24 cellular contexts compared by ENCODE assay signal in the genomic region with DNA sequence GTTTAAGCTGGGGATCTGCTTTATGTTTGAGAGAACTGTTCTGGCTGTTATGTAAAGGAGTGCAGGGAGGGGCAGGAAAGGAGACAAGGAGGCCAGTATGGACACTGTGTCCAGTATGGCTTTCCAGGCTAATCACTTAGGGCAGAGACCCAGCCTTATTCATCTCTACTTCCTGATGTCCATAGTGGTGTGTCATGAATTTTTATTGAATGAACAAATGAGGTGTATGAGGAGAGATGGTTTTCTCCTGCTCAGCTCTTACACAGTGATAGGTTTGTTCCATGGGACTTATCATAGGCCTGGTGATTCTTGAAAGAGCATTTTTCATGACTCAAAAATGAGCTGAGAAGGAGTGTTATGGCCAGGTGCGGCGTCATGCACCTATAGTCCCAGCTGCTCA. TPM values are rescaled to one million over a fixed set of nuclear protein-coding genes. Genes with fewer than 3 reads are reported as not detected.
DNase-seq lines count a peak whose midpoint lies in the region; ATAC-seq and TF ChIP-seq lines count a peak whose summit lies in the region.
"Had no signal": no experiment of that assay in that cellular context is flagged by ENCODE, and none has a peak within 500 bp of the region (broad histone marks: within the 10 kb centered on the region; RNA-seq: fewer than 3 reads in every experiment).

No MANE protein-coding gene starts in this region.

- peak overlapping the region; percentile 15 for H3K27ac Mint-ChIP-seq in activated CD8-positive, alpha-beta memory T cell treated with anti-CD3 and anti-CD28 coated beads, Interleukin-2, amount 10 ng/mL, durations not matched to agents 7 days and 5 days
- H3K27ac Mint-ChIP-seq in nephron progenitor cell: peak overlapping the region; percentile 30
- H3K27ac Mint-ChIP-seq in CD4-positive, alpha-beta T cell: no peak overlapping the region
- H3K27ac Mint-ChIP-seq: CD8-positive, alpha-beta T cell had no signal

- H3K79me2 ChIP-seq in PC-3 (ENCODE audit: low read length): no peaks in the 10 kb centered on the region

- H3F3A ChIP-seq in PC-3 (ENCODE audit: low read length, unreplicated experiment): no peaks in the 10 kb centered on the region

- TF ChIP-seq CTCF in PC-3 (conservative IDR thresholded peaks at IDR 0.05; ENCODE audit: low read depth, low read length) (no peak), foreskin keratinocyte (conservative IDR thresholded peaks at IDR 0.05) (no peak), nephron progenitor cell (IDR thresholded peaks at IDR 0.05) (no peak), tibial artery (IDR thresholded peaks at IDR 0.05) (no peak)
- TF ChIP-seq CTCF in CD4-positive, alpha-beta T cell (IDR thresholded peaks at IDR 0.05): no peak

- no peaks in the 10 kb centered on the region for H3K9me2 ChIP-seq in PC-3 (replicated peaks; ENCODE audit: low read length)

- no peak overlapping the region for H2AFZ ChIP-seq in PC-3 (ENCODE audit: low read length)

- no peaks in the 10 kb centered on the region for H3K4me1 Mint-ChIP-seq in activated CD8-positive, alpha-beta memory T cell treated with anti-CD3 and anti-CD28 coated beads, Interleukin-2, amount 10 ng/mL, durations not matched to agents 7 days and 5 days
- H3K4me1 Mint-ChIP-seq in nephron progenitor cell: peaks cover 6% of the 10 kb centered on the region
- H3K4me1 Mint-ChIP-seq in CD4-positive, alpha-beta T cell (ENCODE audit: low read depth): peaks cover 6% of the 10 kb centered on the region

- no TSS peak for BruUV-seq in PC-3 (replicated peaks; lab: Mats Ljungman, UMichigan)

- DNase-seq in activated CD8-positive, alpha-beta memory T cell treated with anti-CD3 and anti-CD28 coated beads, Interleukin-2, amount 10 ng/mL, durations not matched to agents 7 days and 5 days: no peak
- no peak for DNase-seq in activated CD8-positive, alpha-beta memory T cell treated with anti-CD3 and anti-CD28 coated beads, Interleukin-2, amount 50 U/mL, for 4 hours
- DNase-seq in PC-3 (no peak), foreskin keratinocyte (peak in 1 of 2 donors; percentile 73), nephron progenitor cell (no peak), tibial artery (no peak)
- no peak for DNase-seq in CD4-positive, alpha-beta T cell
- DNase-seq: ACHN; Calu3; CD8-positive, alpha-beta T cell; DMS153; H9; KBM-7; NCI-H1092 treated with DMSO at 0.1 percent for 48 hours; NCI-H1436 treated with DMSO at 0.1 percent for 48 hours; NCI-H1930; NCI-H2227 treated with DMSO at 0.1 percent for 48 hours; NCI-H510A; SJCRH30 had no signal

- intact Hi-C loops in PC-3 (cut with micrococcal nuclease): no loop called here
- intact Hi-C loops in tibial artery (cut with DNase I; ENCODE audit: low total_unique reads): no loop called here
- intact Hi-C loops in CD4-positive, alpha-beta T cell (cut with DNase I, micrococcal nuclease): no loop called here

- H3K27me3 ChIP-seq in PC-3 (ENCODE audit: low read length): no peaks in the 10 kb centered on the region
- H3K27me3 ChIP-seq in foreskin keratinocyte: no peaks in the 10 kb centered on the region
- no peaks in the 10 kb centered on the region for H3K27me3 ChIP-seq in tibial artery
- no peaks in the 10 kb centered on the region for H3K27me3 ChIP-seq in CD4-positive, alpha-beta T cell (ENCODE audit: control insufficient read depth, insufficient read depth, low read length)
- H3K27me3 ChIP-seq: BLaER1 treated with 17β-estradiol and CSF1 and Interleukin-3, amounts not matched to agents 10 nM and 100 nM; SJCRH30 had no signal

- no peak overlapping the region for H3K9ac ChIP-seq in PC-3 (ENCODE audit: low read length)

- no peaks in the 10 kb centered on the region for H3K9me3 Mint-ChIP-seq in activated CD8-positive, alpha-beta memory T cell treated with anti-CD3 and anti-CD28 coated beads, Interleukin-2, amount 10 ng/mL, durations not matched to agents 7 days and 5 days (ENCODE audit: low read depth)
- H3K9me3 Mint-ChIP-seq in nephron progenitor cell: no peaks in the 10 kb centered on the region
- H3K9me3 Mint-ChIP-seq in CD4-positive, alpha-beta T cell: no peaks in the 10 kb centered on the region
- H3K9me3 Mint-ChIP-seq: CD8-positive, alpha-beta T cell; H9 had no signal

- H3K4me3 ChIP-seq in PC-3 (ENCODE audit: low read length): no peak overlapping the region
- H3K4me3 ChIP-seq in tibial artery: no peak overlapping the region
- H3K4me3 ChIP-seq: BLaER1 treated with 17β-estradiol and CSF1 and Interleukin-3, amounts not matched to agents 10 nM and 100 nM; SJCRH30 had no signal

- H3K4me2 ChIP-seq in PC-3 (ENCODE audit: low read length): no peak overlapping the region

- H3K36me3 ChIP-seq in PC-3 (ENCODE audit: low read depth, low read length) (peaks cover 25% of the 10 kb centered on the region; the same call in 1 of the 2 replicates), tibial artery (peaks cover 35 to 73% (median 49%) of the 10 kb centered on the region in 3 donors)

- H3K36me3 Mint-ChIP-seq in activated CD8-positive, alpha-beta memory T cell treated with anti-CD3 and anti-CD28 coated beads, Interleukin-2, amount 10 ng/mL, durations not matched to agents 7 days and 5 days: peaks cover 10% of the 10 kb centered on the region
- H3K36me3 Mint-ChIP-seq in nephron progenitor cell (ENCODE audit: low read depth): peaks cover 22% of the 10 kb centered on the region
- peaks cover 58% of the 10 kb centered on the region for H3K36me3 Mint-ChIP-seq in CD4-positive, alpha-beta T cell (ENCODE audit: low read depth)

- no peaks in the 10 kb centered on the region for H3K27me3 Mint-ChIP-seq in activated CD8-positive, alpha-beta memory T cell treated with anti-CD3 and anti-CD28 coated beads, Interleukin-2, amount 10 ng/mL, durations not matched to agents 7 days and 5 days
- H3K27me3 Mint-ChIP-seq in nephron progenitor cell (ENCODE audit: low read depth, poor library complexity): peaks cover 5% of the 10 kb centered on the region
- H3K27me3 Mint-ChIP-seq in CD4-positive, alpha-beta T cell: no peaks in the 10 kb centered on the region

- no peak for ATAC-seq in activated CD8-positive, alpha-beta memory T cell treated with anti-CD3 and anti-CD28 coated beads, Interleukin-2, amount 10 ng/mL, durations not matched to agents 7 days and 5 days
- ATAC-seq in PC-3: peak; percentile 50
- ATAC-seq in foreskin keratinocyte: peak; percentile 31
- ATAC-seq in GM19395 (IDR thresholded peaks at IDR 0.05; ENCODE audit: unreplicated experiment): no peak
- ATAC-seq in CD4-positive, alpha-beta T cell (ENCODE audit: poor library complexity): no peak
- ATAC-seq: CD8-positive, alpha-beta T cell; HepG2 had no signal

- no peaks in the 10 kb centered on the region for H4K20me1 ChIP-seq in PC-3 (ENCODE audit: low read length)

- POLR2A ChIA-PET in PC-3 (lab: Charles Lee; ENCODE audit: unreplicated experiment): no interaction called here
- POLR2A ChIA-PET in CD4-positive, alpha-beta T cell (lab: Charles Lee): no interaction called here

- H3K27ac ChIP-seq in PC-3 (ENCODE audit: low read length) (no peak overlapping the region), foreskin keratinocyte (no peak overlapping the region), tibial artery (no peak overlapping the region)
- no peak overlapping the region for H3K27ac ChIP-seq in CD4-positive, alpha-beta T cell (ENCODE audit: low read depth, low read length)
- H3K27ac ChIP-seq: 22Rv1; BLaER1 treated with 17β-estradiol and CSF1 and Interleukin-3, amounts not matched to agents 10 nM and 100 nM; HL-60; SJCRH30 had no signal

- H3K9me3 ChIP-seq in PC-3 (ENCODE audit: low read length): no peaks in the 10 kb centered on the region
- no peaks in the 10 kb centered on the region for H3K9me3 ChIP-seq in tibial artery
- H3K9me3 ChIP-seq in CD4-positive, alpha-beta T cell (ENCODE audit: control insufficient read depth, low read length): no peaks in the 10 kb centered on the region
- H3K9me3 ChIP-seq: BLaER1 treated with 17β-estradiol and CSF1 and Interleukin-3, amounts not matched to agents 10 nM and 100 nM; SJCRH30 had no signal

- CTCF ChIA-PET in activated CD8-positive, alpha-beta memory T cell treated with anti-CD3 and anti-CD28 coated beads, Interleukin-2, amount 10 ng/mL, durations not matched to agents 7 days and 5 days (lab: Charles Lee): interaction anchor here (1.3 to 8.8 kb wide), 2 partner anchors 13 to 46 kb away, joined by 3 to 93 read pairs; no protein-coding TSS in a partner anchor
- CTCF ChIA-PET in PC-3 (lab: Charles Lee): no interaction called here
- CTCF ChIA-PET in CD4-positive, alpha-beta T cell (lab: Charles Lee): no interaction called here

- no peaks in the 10 kb centered on the region for H3K4me1 ChIP-seq in PC-3 (ENCODE audit: insufficient read depth, low read length)
- H3K4me1 ChIP-seq in foreskin keratinocyte: peaks cover 12% of the 10 kb centered on the region
- peaks cover 0 to 2% (median 0%) of the 10 kb centered on the region in 4 donors for H3K4me1 ChIP-seq in tibial artery

- no peak overlapping the region for H3K4me3 Mint-ChIP-seq in activated CD8-positive, alpha-beta memory T cell treated with anti-CD3 and anti-CD28 coated beads, Interleukin-2, amount 10 ng/mL, durations not matched to agents 7 days and 5 days
- no peak overlapping the region for H3K4me3 Mint-ChIP-seq in nephron progenitor cell
- H3K4me3 Mint-ChIP-seq in CD4-positive, alpha-beta T cell: no peak overlapping the region
- H3K4me3 Mint-ChIP-seq: CD8-positive, alpha-beta T cell; H9 had no signal

RNA-seq across cellular contexts. Expression of a gene that starts 20.5 kb away (rescaled TPM):
- total RNA-seq in activated CD8-positive, alpha-beta memory T cell treated with anti-CD3 and anti-CD28 coated beads, Interleukin-2, amount 10 ng/mL, durations not matched to agents 7 days and 5 days: 1 to 10 TPM in 1 of 2 experiments, under 1 TPM in 1; 0.29 to 1.1 TPM
- 24.6 and 34.9 TPM in 2 replicates for total RNA-seq in PC-3 (2014; rRNA removed)
- 5.5 and 8.3 TPM in 2 replicates for total RNA-seq in foreskin keratinocyte
- polyA plus RNA-seq in foreskin keratinocyte: 4.6 and 6.4 TPM in 2 replicates
- total RNA-seq in CD4-positive, alpha-beta T cell: 1 to 10 TPM; 2.8 to 3.1 TPM

RNA-seq across cellular contexts. Expression of a gene that starts 43.7 kb away (rescaled TPM):
- total RNA-seq in activated CD8-positive, alpha-beta memory T cell treated with anti-CD3 and anti-CD28 coated beads, Interleukin-2, amount 10 ng/mL, durations not matched to agents 7 days and 5 days: 10 to 100 TPM; 28.8 to 31.2 TPM
- total RNA-seq in PC-3 (2014; rRNA removed) (33.9 and 38.9 TPM in 2 replicates), foreskin keratinocyte (11.7 and 12.0 TPM in 2 replicates)
- polyA plus RNA-seq in foreskin keratinocyte: 6.3 and 7.2 TPM in 2 replicates
- 10 to 100 TPM; 14.3 to 19.0 TPM for total RNA-seq in CD4-positive, alpha-beta T cell

RNA-seq across cellular contexts. Expression of a gene that starts 59.6 kb away (rescaled TPM):
- total RNA-seq in activated CD8-positive, alpha-beta memory T cell treated with anti-CD3 and anti-CD28 coated beads, Interleukin-2, amount 10 ng/mL, durations not matched to agents 7 days and 5 days: 10 to 100 TPM; 50.1 to 56.0 TPM
- total RNA-seq in PC-3 (2014; rRNA removed) (20.7 and 24.7 TPM in 2 replicates), foreskin keratinocyte (35.2 and 38.4 TPM in 2 replicates)
- 28.4 and 33.0 TPM in 2 replicates for polyA plus RNA-seq in foreskin keratinocyte
- 10 to 100 TPM; 42.3 to 50.8 TPM for total RNA-seq in CD4-positive, alpha-beta T cell

Comparison
In these comparisons a context has a peak if more than half of its experiments do, and no peak if none do; other contexts are left out.
1. ATAC-seq: peak in PC-3 (single experiment) and foreskin keratinocyte (single experiment); none in activated CD8-positive, alpha-beta memory T cell treated with anti-CD3 and anti-CD28 coated beads, Interleukin-2, amount 10 ng/mL, durations not matched to agents 7 days and 5 days (single experiment), GM19395 (single experiment) and CD4-positive, alpha-beta T cell (single experiment).